ENCODE assay signal across 1 cellular context in the genomic region with DNA sequence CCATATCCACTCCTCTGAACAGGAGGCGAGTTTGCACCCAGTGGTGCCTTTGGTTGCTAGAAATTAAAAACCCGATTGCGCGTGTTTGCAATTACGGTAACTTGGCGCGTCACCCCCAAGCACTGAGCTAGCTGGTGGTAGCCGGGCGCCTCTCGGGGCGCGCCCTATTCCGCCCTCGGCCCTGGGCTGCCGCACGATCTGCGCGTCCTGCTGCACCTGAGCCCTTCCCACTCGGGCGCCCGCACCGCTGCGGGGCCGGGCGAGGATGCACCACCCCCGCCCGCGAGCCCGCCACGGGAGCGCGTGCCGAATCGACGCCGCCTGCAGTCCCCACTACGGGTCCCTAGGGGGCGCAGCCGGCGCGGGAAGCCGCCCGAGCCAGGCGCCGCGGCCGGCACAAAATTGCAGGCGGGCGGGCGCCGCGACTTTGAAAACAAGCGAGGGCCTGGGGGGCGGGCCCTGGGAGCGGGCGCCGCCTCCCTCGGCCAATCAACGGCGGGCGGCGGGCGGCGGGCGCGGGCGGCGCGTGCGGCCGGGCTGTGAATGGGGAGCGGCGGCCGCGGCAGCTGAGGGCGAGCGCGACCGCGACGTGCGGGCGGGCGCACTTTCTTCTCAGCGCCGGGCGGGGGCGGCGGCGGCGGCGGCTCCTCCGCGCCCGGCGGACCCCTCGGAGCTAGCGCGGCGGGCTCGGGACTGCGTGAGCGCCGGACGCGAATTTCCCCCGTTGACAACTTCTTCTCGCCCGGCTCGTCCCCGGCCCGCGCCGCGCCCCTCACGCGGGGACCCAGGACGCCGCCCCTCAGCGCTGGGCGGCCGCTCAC.
TF ChIP-seq lines count a peak whose summit lies in the region.

Gene SDK1 (plus strand): TSS at position 602 of the 821 bp plus-strand sequence. CDS start 335 bp downstream, outside the sequence.

TF ChIP-seq in WTC11, 78 proteins besides CTCF, POLR2A, EP300 and RAD21 (continued from another document):
- TF ChIP-seq, protein P1, sequence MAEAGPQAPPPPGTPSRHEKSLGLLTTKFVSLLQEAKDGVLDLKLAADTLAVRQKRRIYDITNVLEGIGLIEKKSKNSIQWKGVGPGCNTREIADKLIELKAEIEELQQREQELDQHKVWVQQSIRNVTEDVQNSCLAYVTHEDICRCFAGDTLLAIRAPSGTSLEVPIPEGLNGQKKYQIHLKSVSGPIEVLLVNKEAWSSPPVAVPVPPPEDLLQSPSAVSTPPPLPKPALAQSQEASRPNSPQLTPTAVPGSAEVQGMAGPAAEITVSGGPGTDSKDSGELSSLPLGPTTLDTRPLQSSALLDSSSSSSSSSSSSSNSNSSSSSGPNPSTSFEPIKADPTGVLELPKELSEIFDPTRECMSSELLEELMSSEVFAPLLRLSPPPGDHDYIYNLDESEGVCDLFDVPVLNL (CRISPR knock-in tag; IDR thresholded peaks at IDR 0.05; ENCODE audit: borderline replicate concordance, low read depth): 0 out of 2 replicates have a peak, but pooled peaks have one; percentile 44
- TF ChIP-seq FOXP1 (CRISPR knock-in tag; IDR thresholded peaks at IDR 0.05; ENCODE audit: borderline replicate concordance): 0 out of 2 replicates have a peak, but pooled peaks have one; percentile 37
